ENCODE assay signal across 23 cellular contexts in genomic region chr2:110650346-110650745, GRCh38.
"Had no signal": no experiment of that assay in that cellular context is flagged by ENCODE, and none has a peak within 500 bp of the region (broad histone marks: within the 10 kb centered on the region; RNA-seq: fewer than 3 reads in every experiment).

No MANE protein-coding gene starts in this region.

- H3K4me3 ChIP-seq: cardiac muscle cell, K562, Peyer's patch, SJSA1 had no signal

- H3K4me1 ChIP-seq: Peyer's patch, SJSA1 had no signal

- H3K9me3 ChIP-seq: Peyer's patch, SJSA1 had no signal

- H3K27ac ChIP-seq: brain microvascular endothelial cell, cardiac muscle cell, Peyer's patch, RWPE1, SJSA1 had no signal

- H3K27me3 ChIP-seq: brain microvascular endothelial cell, cardiac muscle cell, Peyer's patch, SJSA1 had no signal

- ATAC-seq: activated CD4-positive, CD25-positive, alpha-beta regulatory T cell treated with anti-CD3 and anti-CD28 coated beads, Interleukin-2, amount 50 U/mL, for 24 hours; activated CD8-positive, alpha-beta T cell treated with anti-CD3 and anti-CD28 coated beads for 36 hours; K562 had no signal

- DNase-seq: activated CD4-positive, alpha-beta T cell treated with anti-CD3 and anti-CD28 coated beads for 4 hours; activated CD8-positive, alpha-beta memory T cell treated with anti-CD3 and anti-CD28 coated beads, Interleukin-2, amount 50 U/mL, for 48 hours; activated CD8-positive, alpha-beta T cell treated with anti-CD3 and anti-CD28 coated beads for 36 hours; activated effector memory CD4-positive, alpha-beta T cell treated with anti-CD3 and anti-CD28 coated beads, Interleukin-2, amount 50 U/mL, for 16 hours; activated naive CD4-positive, alpha-beta T cell treated with Interleukin-2 at 50 U/mL for 16 hours; activated T-cell treated with anti-CD3 and anti-CD28 coated beads, Interleukin-2, amount 50 U/mL, for 24 hours; brain microvascular endothelial cell; Kasumi-1; NCI-H1048; NCI-H1694; NCI-H2029; NCI-H2107; NCI-H2171 treated with DMSO at 0.1 percent for 48 hours; NCI-H226; NCI-H526 treated with DMSO at 0.1 percent for 48 hours; NCI-H82; Peyer's patch; Right ventricle myocardium superior had no signal

- H3K36me3 ChIP-seq: brain microvascular endothelial cell, Peyer's patch had no signal
